ENCODE assay signal across 14 cellular contexts in genomic region chr18:8771930-8772329, GRCh38.
DNase-seq lines count a peak whose midpoint lies in the region; ATAC-seq and TF ChIP-seq lines count a peak whose summit lies in the region.
"Had no signal": no experiment of that assay in that cellular context is flagged by ENCODE, and none has a peak within 500 bp of the region (broad histone marks: within the 10 kb centered on the region; RNA-seq: fewer than 3 reads in every experiment).

No MANE protein-coding gene starts in this region.

- DNase-seq in ACHN, result peak; percentile 46
- DNase-seq in SJCRH30, result peak; percentile 69 to 77
- peak; percentile 46 to 74 for DNase-seq in heart right ventricle
- no peak for DNase-seq in stimulated activated CD4-positive, alpha-beta T cell treated with anti-CD3 and anti-CD28 coated beads, Interleukin-4, amount 100 ng/mL, for 24 hours
- no peak for DNase-seq in activated CD4-positive, alpha-beta T cell treated with anti-CD3 and anti-CD28 coated beads for 48 hours
- DNase-seq: activated gamma-delta T cell treated with Interleukin-2 at 50 U/mL for 16 hours; CD4-positive, CD25-positive, alpha-beta regulatory T cell; nephron progenitor cell; stimulated activated naive CD8-positive, alpha-beta T cell treated with anti-CD3 and anti-CD28 coated beads, Interleukin-15, amount 100 ng/mL, for 72 hours; WERI-Rb-1 had no signal

- H3K27me3 ChIP-seq in SJCRH30 (no peaks in the 10 kb centered on the region), heart right ventricle (no peaks in the 10 kb centered on the region)
- H3K27me3 ChIP-seq: dorsolateral prefrontal cortex had no signal

- WGBS in heart right ventricle, 2 donors, result 40 to 45% methylated on average over 8 of the region's 8 CpGs

- CTCF ChIA-PET in HEK293 (lab: Yijun Ruan, JAX), result interaction anchor here (0.7 to 0.9 kb wide), 2 partner anchors 75 to 79 kb away, joined by 3 to 5 read pairs; no protein-coding TSS in a partner anchor

- H3K27ac ChIP-seq in HEK293 (ENCODE audit: extremely low read depth, low read depth, low read length) (no peak overlapping the region), SJCRH30 (peak overlapping the region; percentile 24; the same call in 1 of the 2 replicates), heart right ventricle (no peak overlapping the region)
- H3K27ac ChIP-seq: WERI-Rb-1 had no signal

- intact Hi-C loops in heart right ventricle (cut with DNase I), result no loop called here

- H3K4me3 ChIP-seq in HEK293 (ENCODE audit: low read depth, low read length) (no peak overlapping the region), SJCRH30 (no peak overlapping the region), heart right ventricle (no peak overlapping the region)

- POLR2A ChIA-PET in HEK293 (lab: Yijun Ruan, JAX), result no interaction called here

- in situ Hi-C loops in ACHN (cut with HindIII; ENCODE audit: low pct_ligation_motif_present, low pct_unique_long_range_greater_than_20kb, low sequenced_read_pairs), result no loop called here

- peaks cover 4% of the 10 kb centered on the region for H3K4me1 ChIP-seq in HEK293 (ENCODE audit: control insufficient read depth, insufficient read depth, low read length)
- peaks cover 2% of the 10 kb centered on the region; the same call in 1 of the 2 replicates for H3K4me1 ChIP-seq in SJCRH30
- H3K4me1 ChIP-seq in heart right ventricle, result peaks cover 0 to 6% (median 0%) of the 10 kb centered on the region in 9 donors

- no peaks in the 10 kb centered on the region for H3K36me3 ChIP-seq in HEK293 (ENCODE audit: control insufficient read depth in 2 of 2, insufficient read depth in 1 of 2, low read length in 2 of 2)
- H3K36me3 ChIP-seq in SJCRH30, result no peaks in the 10 kb centered on the region
- no peaks in the 10 kb centered on the region for H3K36me3 ChIP-seq in heart right ventricle
- H3K36me3 ChIP-seq: WERI-Rb-1 had no signal

- ATAC-seq in heart right ventricle, result peak in 7 of 8 donors; percentile 29 to 80 (median 74)
- no peak for ATAC-seq in GM21737 (IDR thresholded peaks at IDR 0.05; ENCODE audit: unreplicated experiment)
- no peak for ATAC-seq in HG03342 (IDR thresholded peaks at IDR 0.05; ENCODE audit: unreplicated experiment)
- ATAC-seq: stimulated activated naive CD8-positive, alpha-beta T cell treated with anti-CD3 and anti-CD28 coated beads, Interleukin-15, amount 100 ng/mL, for 72 hours had no signal

- H3K9me3 ChIP-seq in HEK293 (ENCODE audit: control insufficient read depth, insufficient read depth, low read depth, low read length), result no peaks in the 10 kb centered on the region
- no peaks in the 10 kb centered on the region for H3K9me3 ChIP-seq in SJCRH30 (replicated peaks)
- H3K9me3 ChIP-seq in heart right ventricle, result no peaks in the 10 kb centered on the region

- TF ChIP-seq CTCF in HEK293 (tag by site-specific recombination; IDR thresholded peaks at IDR 0.05) (no peak), heart right ventricle (IDR thresholded peaks at IDR 0.05) (no peak)

TF ChIP-seq in HEK293, 187 proteins besides CTCF, POLR2A, EP300 and RAD21:
- 0 out of 2 replicates have a peak, but pooled peaks have one; percentile 9 for TF ChIP-seq ZIC2 (tag by site-specific recombination; IDR thresholded peaks at IDR 0.05)
- TF ChIP-seq ZNF239 (tag by site-specific recombination; IDR thresholded peaks at IDR 0.05), result no peak
- peak; percentile 47; the same call in 1 of the 2 replicates for TF ChIP-seq ZNF335 (tag by site-specific recombination; conservative IDR thresholded peaks at IDR 0.05)
- no peak for TF ChIP-seq ZNF248 (tag by site-specific recombination; IDR thresholded peaks at IDR 0.05)

Comparison
In these comparisons a context has a peak if more than half of its experiments do, and no peak if none do; other contexts are left out.
1. DNase-seq: peak in ACHN (single experiment), SJCRH30 (2 of 2) and heart right ventricle (2 of 2); none in stimulated activated CD4-positive, alpha-beta T cell treated with anti-CD3 and anti-CD28 coated beads, Interleukin-4, amount 100 ng/mL, for 24 hours (single experiment) and activated CD4-positive, alpha-beta T cell treated with anti-CD3 and anti-CD28 coated beads for 48 hours (single experiment).
2. ATAC-seq: peak in heart right ventricle (7 of 8); none in GM21737 (single experiment) and HG03342 (single experiment).